In genomic region chr15:80151576-80151975, GRCh38 we compare ENCODE assay signal across 10 cellular contexts. TPM values are rescaled to one million over a fixed set of nuclear protein-coding genes. Genes with fewer than 3 reads are reported as not detected.
DNase-seq lines count a peak whose midpoint lies in the region; ATAC-seq, FAIRE-seq and TF ChIP-seq lines count a peak whose summit lies in the region.
"Had no signal": no experiment of that assay in that cellular context is flagged by ENCODE, and none has a peak within 500 bp of the region (broad histone marks: within the 10 kb centered on the region; RNA-seq: fewer than 3 reads in every experiment).

No MANE protein-coding gene starts in this region.

- no peak for TF ChIP-seq RAD21 in A549 (conservative IDR thresholded peaks at IDR 0.05 in 1 of 2, IDR thresholded peaks at IDR 0.05 in 1 of 2)

- DNase-seq in A549 (ENCODE audit: low read depth in 1 of 2, low spot score in 1 of 2) (no peak), HFFc6 (no peak), GM03348 (ENCODE audit: low spot score) (no peak), RWPE1 (ENCODE audit: low spot score) (no peak), H4 (ENCODE audit: low spot score) (no peak), GM19240 (ENCODE audit: insufficient read length, low spot score) (no peak)
- DNase-seq in activated naive CD8-positive, alpha-beta T cell treated with anti-CD3 and anti-CD28 coated beads, Interleukin-2, amount 50 U/mL, for 24 hours = no peak
- no peak for DNase-seq in naive thymus-derived CD4-positive, alpha-beta T cell

- H3K9me3 Mint-ChIP-seq in HFFc6 = no peaks in the 10 kb centered on the region
- H3K9me3 Mint-ChIP-seq in activated naive CD8-positive, alpha-beta T cell treated with anti-CD3 and anti-CD28 coated beads, Interleukin-2, amount 50 U/mL, for 24 hours = no peaks in the 10 kb centered on the region
- no peaks in the 10 kb centered on the region for H3K9me3 Mint-ChIP-seq in naive thymus-derived CD4-positive, alpha-beta T cell
- H3K9me3 Mint-ChIP-seq: CD14-positive monocyte had no signal

- H3K27me3 ChIP-seq in naive thymus-derived CD4-positive, alpha-beta T cell (ENCODE audit: control insufficient read depth in 2 of 2, insufficient read depth in 2 of 2, low read length in 2 of 2) = no peaks in the 10 kb centered on the region

- H3K27ac ChIP-seq in A549 = no peak overlapping the region; a peak in 2 of 6 replicates
- peak overlapping the region; percentile 64 for H3K27ac ChIP-seq in naive thymus-derived CD4-positive, alpha-beta T cell (ENCODE audit: low read depth, low read length)
- H3K27ac ChIP-seq in RWPE1 = no peak overlapping the region

- H3K4me3 ChIP-seq in A549 = peak overlapping the region; percentile 66
- peak overlapping the region; percentile 46 for H3K4me3 ChIP-seq in naive thymus-derived CD4-positive, alpha-beta T cell (ENCODE audit: low read length)
- H3K4me3 ChIP-seq: lung had no signal

- H3K4me1 Mint-ChIP-seq in HFFc6 (ENCODE audit: low read depth) = peaks cover 37% of the 10 kb centered on the region
- peaks cover 29% of the 10 kb centered on the region for H3K4me1 Mint-ChIP-seq in activated naive CD8-positive, alpha-beta T cell treated with anti-CD3 and anti-CD28 coated beads, Interleukin-2, amount 50 U/mL, for 24 hours
- H3K4me1 Mint-ChIP-seq in naive thymus-derived CD4-positive, alpha-beta T cell = peaks cover 0 to 36% (median 22%) of the 10 kb centered on the region in 7 donors

- H3K27ac Mint-ChIP-seq in HFFc6 = peak overlapping the region; percentile 78
- no peak overlapping the region for H3K27ac Mint-ChIP-seq in activated naive CD8-positive, alpha-beta T cell treated with anti-CD3 and anti-CD28 coated beads, Interleukin-2, amount 50 U/mL, for 24 hours
- H3K27ac Mint-ChIP-seq in naive thymus-derived CD4-positive, alpha-beta T cell = peak overlapping the region in 8 of 9 donors; percentile 70 to 90 (median 83)

- H3K4me3 Mint-ChIP-seq in HFFc6 = peak overlapping the region; percentile 88; the same call in 1 of the 2 replicates
- peak overlapping the region; percentile 73 for H3K4me3 Mint-ChIP-seq in activated naive CD8-positive, alpha-beta T cell treated with anti-CD3 and anti-CD28 coated beads, Interleukin-2, amount 50 U/mL, for 24 hours
- peak overlapping the region; percentile 73 to 97 (median 88) for H3K4me3 Mint-ChIP-seq in naive thymus-derived CD4-positive, alpha-beta T cell

- TF ChIP-seq CTCF in A549 (IDR thresholded peaks at IDR 0.05) (no peak), HFFc6 (IDR thresholded peaks at IDR 0.05) (no peak), RWPE1 (conservative IDR thresholded peaks at IDR 0.05; ENCODE audit: low read depth) (no peak)

- peaks cover 11% of the 10 kb centered on the region; the same call in 2 of the 3 replicates for H3K4me1 ChIP-seq in A549
- H3K4me1 ChIP-seq in naive thymus-derived CD4-positive, alpha-beta T cell (ENCODE audit: control insufficient read depth in 2 of 2, insufficient read depth in 2 of 2, low read length in 2 of 2) = peaks cover 0 to 7% of the 10 kb centered on the region in 2 donors

- H3K4me2 ChIP-seq in A549 = peak overlapping the region; percentile 82

- no peak for TF ChIP-seq EP300 in A549 (IDR thresholded peaks at IDR 0.05)

- H3K36me3 Mint-ChIP-seq in HFFc6 (ENCODE audit: low read depth) = peaks cover 9% of the 10 kb centered on the region
- no peaks in the 10 kb centered on the region for H3K36me3 Mint-ChIP-seq in activated naive CD8-positive, alpha-beta T cell treated with anti-CD3 and anti-CD28 coated beads, Interleukin-2, amount 50 U/mL, for 24 hours (ENCODE audit: low read depth)
- H3K36me3 Mint-ChIP-seq in naive thymus-derived CD4-positive, alpha-beta T cell = peaks cover 0 to 6% (median 0%) of the 10 kb centered on the region in 5 donors
- H3K36me3 Mint-ChIP-seq: CD14-positive monocyte had no signal

- no peak for ATAC-seq in A549
- no peak for ATAC-seq in activated naive CD8-positive, alpha-beta T cell treated with anti-CD3 and anti-CD28 coated beads, Interleukin-2, amount 50 U/mL, for 24 hours
- ATAC-seq in naive thymus-derived CD4-positive, alpha-beta T cell = no peak

- intact Hi-C loops in naive thymus-derived CD4-positive, alpha-beta T cell (cut with micrococcal nuclease) = loop anchor here (5.0 kb wide), 2 partner anchors 1126 to 1171 kb away; partner anchors contain the start of gene STARD5 (in 1 of the 2)

- POLR2A ChIA-PET in A549 (lab: Yijun Ruan, JAX) = interaction anchor here (0.7 to 1.1 kb wide), 3 partner anchors 39 to 228 kb away, joined by 3 to 6 read pairs (median 4); partner anchors contain the start of gene ZFAND6
- POLR2A ChIA-PET in naive thymus-derived CD4-positive, alpha-beta T cell (lab: Charles Lee) = interaction anchor here (0.6 to 1.4 kb wide), 3 partner anchors 91 to 228 kb away, joined by 3 to 7 read pairs (median 3); partner anchors contain the start of gene ZFAND6
- POLR2A ChIA-PET in RWPE1 (lab: Yijun Ruan, JAX; ENCODE audit: low non-redundant PET) = interaction anchor here (1.1 kb wide), 1 partner anchor 9 kb away, joined by 3 read pairs; no protein-coding TSS in a partner anchor

- no peak for TF ChIP-seq POLR2A in A549 (IDR thresholded peaks at IDR 0.05; ENCODE audit: low read length)

- FAIRE-seq in A549 (lab: Jason Lieb, UNC) = no peak

- H3K36me3 ChIP-seq in naive thymus-derived CD4-positive, alpha-beta T cell (ENCODE audit: control insufficient read depth in 2 of 3, insufficient read depth in 3 of 3, low read length in 3 of 3) = no peaks in the 10 kb centered on the region

- H3K27me3 Mint-ChIP-seq in HFFc6 (ENCODE audit: insufficient read depth) = no peaks in the 10 kb centered on the region; the same call in 1 of the 2 replicates
- H3K27me3 Mint-ChIP-seq in activated naive CD8-positive, alpha-beta T cell treated with anti-CD3 and anti-CD28 coated beads, Interleukin-2, amount 50 U/mL, for 24 hours = no peaks in the 10 kb centered on the region
- peaks cover 0 to 24% (median 0%) of the 10 kb centered on the region in 5 donors for H3K27me3 Mint-ChIP-seq in naive thymus-derived CD4-positive, alpha-beta T cell

- 83% methylated on average over 3 of the region's 3 CpGs for WGBS in A549 (ENCODE audit: missing lambda C conversion rate)

- CTCF ChIA-PET in A549 (lab: Yijun Ruan, JAX) = no interaction called here
- CTCF ChIA-PET in naive thymus-derived CD4-positive, alpha-beta T cell (lab: Charles Lee) = interaction anchor here (0.9 kb wide), 2 partner anchors 86 to 255 kb away, joined by 3 read pairs; partner anchors contain the start of gene MTHFS
- CTCF ChIA-PET in RWPE1 (lab: Yijun Ruan, JAX) = no interaction called here

- H3K9me3 ChIP-seq in A549 = no peaks in the 10 kb centered on the region
- no peaks in the 10 kb centered on the region for H3K9me3 ChIP-seq in naive thymus-derived CD4-positive, alpha-beta T cell (ENCODE audit: control insufficient read depth in 2 of 3, low read length in 3 of 3)

TF ChIP-seq in A549, 52 proteins besides CTCF, POLR2A, EP300 and RAD21 (continues in another document):
- TF ChIP-seq HMGXB4 (CRISPR knock-in tag; IDR thresholded peaks at IDR 0.05; ENCODE audit: borderline replicate concordance) (no peak), NPAS2 (CRISPR knock-in tag; IDR thresholded peaks at IDR 0.05; ENCODE audit: borderline replicate concordance) (no peak), TFCP2L1 (CRISPR knock-in tag; IDR thresholded peaks at IDR 0.05) (no peak), CBX8 (IDR thresholded peaks at IDR 0.05) (no peak), EHF (CRISPR knock-in tag; IDR thresholded peaks at IDR 0.05) (no peak), RFX5 (IDR thresholded peaks at IDR 0.05) (no peak), KDM1A (IDR thresholded peaks at IDR 0.05; ENCODE audit: low read depth) (no peak), NR3C1 (IDR thresholded peaks at IDR 0.05) (no peak), MAZ (IDR thresholded peaks at IDR 0.05; ENCODE audit: borderline replicate concordance, low read depth, low read length) (no peak), SREBF2 (IDR thresholded peaks at IDR 0.05) (no peak), E2F6 (IDR thresholded peaks at IDR 0.05; ENCODE audit: borderline replicate concordance, low read depth) (no peak), CHD2 (IDR thresholded peaks at IDR 0.05; ENCODE audit: low read length, partially characterized antibody) (no peak)

RNA-seq across cellular contexts. Expression of gene FAH, which starts 1.2 kb away (rescaled TPM):
- polyA plus RNA-seq in A549 (2011; rRNA removed) (31.8 and 31.9 TPM in 2 replicates), A549 (2017; fragmentation: RNase III; extraction: RNeasy Plus Mini Kit Qiagen cat#74134 plus additional on column Dnase treatment) (27.3 to 32.9 TPM (median 27.6 TPM) in 3 replicates)
- 34.9 and 37.7 TPM in 2 replicates for polyA plus RNA-seq in A549 (2012; cell fraction: cytosol; rRNA removed)
- polyA plus RNA-seq in A549 (2012; cell fraction: nucleus; rRNA removed) = 36.1 and 37.1 TPM in 2 replicates
- 66.2 and 77.1 TPM in 2 replicates for polyA minus RNA-seq in A549 (2011; rRNA and poly(A)+ RNA removed)
- 10 to 100 TPM; 51.1 to 75.4 (median 61.1) TPM for total RNA-seq in HFFc6 (2021; fragmentation: NEBNext Ultra II Directional; extraction: Animal tissue kit (Norgen Biotek cat#: 25700))
- 10 to 100 TPM in 2 of 5 experiments, 1 to 10 TPM in 3; 4.8 to 58.3 (median 8.1) TPM for total RNA-seq in naive thymus-derived CD4-positive, alpha-beta T cell
- 1 to 10 TPM; 4.8 to 5.7 TPM for polyA plus RNA-seq in naive thymus-derived CD4-positive, alpha-beta T cell
- total RNA-seq in H4 (2014; rRNA removed; shearing (Covaris generic)) = 50.3 and 56.6 TPM in 2 replicates
